Comparison of ENCODE assay signal across 8 cellular contexts in the genomic region with DNA sequence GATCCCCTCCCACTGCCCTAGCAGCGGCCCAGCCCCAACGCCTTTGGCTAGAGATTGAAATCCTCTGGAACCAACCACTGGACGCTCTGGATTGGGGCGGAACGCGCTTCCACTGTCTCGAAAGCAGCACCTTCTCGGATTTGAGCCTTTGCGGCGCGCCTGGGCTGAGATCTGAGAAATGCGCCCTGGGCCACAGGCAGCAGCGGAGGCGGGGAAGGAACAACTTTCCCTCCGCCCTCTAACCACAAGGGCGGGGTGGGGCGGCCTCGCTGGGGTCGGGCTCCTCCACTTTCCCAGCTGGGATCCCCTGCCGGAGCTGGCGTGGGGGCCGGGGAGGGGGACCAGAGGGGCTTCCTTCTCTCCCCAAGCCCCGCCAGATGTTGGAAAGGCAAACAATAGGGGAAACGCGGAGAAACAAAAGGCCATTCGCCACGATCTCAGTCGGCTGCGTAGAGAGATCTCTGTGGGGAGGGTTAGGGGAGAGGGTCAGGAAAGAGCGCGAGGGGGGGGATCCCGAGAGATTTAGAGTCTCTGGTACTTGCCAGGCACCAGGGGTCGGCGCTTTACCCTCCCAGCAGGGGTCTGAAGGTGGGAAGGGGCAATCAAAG. TPM values are rescaled to one million over a fixed set of nuclear protein-coding genes. Genes with fewer than 3 reads are reported as not detected.
A peak's percentile ranks its signal among the peaks of the same experiment; 100 is the strongest.
DNase-seq lines count a peak whose midpoint lies in the region; ATAC-seq, FAIRE-seq and TF ChIP-seq lines count a peak whose summit lies in the region.

No MANE protein-coding gene starts in this region.

- POLR2A ChIA-PET in A673 (lab: Charles Lee; ENCODE audit: low non-redundant PET), result no interaction called here
- POLR2A ChIA-PET in activated B cell treated with CpG ODN at 0.5 μM for 24 hours (lab: Charles Lee), result interaction anchor here (0.7 to 3.8 kb wide), 10 partner anchors 36 to 196 kb away, joined by 3 to 38 read pairs (median 4); no protein-coding TSS in a partner anchor

- H3K9me1 ChIP-seq in keratinocyte (ENCODE audit: control insufficient read depth, extremely low read depth, insufficient read depth, low read length), result no peaks in the 10 kb centered on the region

- no peaks in the 10 kb centered on the region for H4K20me1 ChIP-seq in keratinocyte (ENCODE audit: control insufficient read depth, extremely low read depth, insufficient read depth, low read length)

- H3K79me2 ChIP-seq in keratinocyte (ENCODE audit: control insufficient read depth, insufficient read depth, low read length), result peaks cover 59% of the 10 kb centered on the region

- H3K27me3 ChIP-seq in A673 (replicated peaks; ENCODE audit: insufficient read depth, low read depth, low read length, poor library complexity) (peaks cover 7% of the 10 kb centered on the region), keratinocyte (ENCODE audit: control insufficient read depth, extremely low read depth, insufficient read depth, low read length) (no peaks in the 10 kb centered on the region), small intestine (ENCODE audit: control insufficient read depth in 2 of 2, insufficient read depth in 2 of 2, low read length in 2 of 2) (no peaks in the 10 kb centered on the region)

- peak overlapping the region; percentile 20 for H2AFZ ChIP-seq in keratinocyte (ENCODE audit: control insufficient read depth, low read length)

- H3K4me3 Mint-ChIP-seq in activated B cell treated with CpG ODN at 0.5 μM for 24 hours, result peak overlapping the region; percentile 95
- peak overlapping the region; percentile 85 for H3K4me3 Mint-ChIP-seq in central memory CD8-positive, alpha-beta T cell

- CTCF ChIA-PET in A673 (lab: Charles Lee), result no interaction called here
- CTCF ChIA-PET in activated B cell treated with CpG ODN at 0.5 μM for 24 hours (lab: Charles Lee), result interaction anchor here (0.7 to 1.5 kb wide), 2 partner anchors 183 to 195 kb away, joined by 3 to 14 read pairs; no protein-coding TSS in a partner anchor

- ATAC-seq in HG03354 (IDR thresholded peaks at IDR 0.05; ENCODE audit: poor library complexity, severe bottlenecking, unreplicated experiment) (peak; percentile 45), activated B cell treated with CpG ODN at 0.5 μM for 24 hours (ENCODE audit: low read depth) (peak; percentile 56)
- ATAC-seq in central memory CD8-positive, alpha-beta T cell (replicated peaks; ENCODE audit: extremely low read depth, poor library complexity, severe bottlenecking), result peak; percentile 60

- no peaks in the 10 kb centered on the region for H3K36me3 ChIP-seq in A673 (ENCODE audit: insufficient read depth, low read length, poor library complexity, severe bottlenecking)
- no peaks in the 10 kb centered on the region for H3K36me3 ChIP-seq in keratinocyte (ENCODE audit: control insufficient read depth in 2 of 2, extremely low read depth in 1 of 2, insufficient read depth in 2 of 2, low read length in 2 of 2)
- peaks cover 0 to 3% of the 10 kb centered on the region in 2 donors for H3K36me3 ChIP-seq in small intestine (ENCODE audit: control insufficient read depth in 2 of 2, insufficient read depth in 2 of 2, low read length in 2 of 2)

- no peaks in the 10 kb centered on the region for H3K27me3 Mint-ChIP-seq in activated B cell treated with CpG ODN at 0.5 μM for 24 hours
- no peaks in the 10 kb centered on the region for H3K27me3 Mint-ChIP-seq in central memory CD8-positive, alpha-beta T cell

- peaks cover 5% of the 10 kb centered on the region for H3K4me1 ChIP-seq in A673 (ENCODE audit: insufficient read depth, low read length, poor library complexity, severe bottlenecking)
- H3K4me1 ChIP-seq in keratinocyte (ENCODE audit: control insufficient read depth, extremely low read depth, insufficient read depth, low read length), result peaks cover 63% of the 10 kb centered on the region
- H3K4me1 ChIP-seq in small intestine (ENCODE audit: control insufficient read depth in 2 of 2, insufficient read depth in 1 of 2, low read depth in 1 of 2, low read length in 1 of 2), result peaks cover 0 to 2% of the 10 kb centered on the region in 2 donors

- dilution Hi-C loops in keratinocyte (cut with MboI; ENCODE audit: extremely low pct_ligation_motif_present, low sequenced_read_pairs), result loop anchor here (25.0 kb wide), 1 partner anchor 191 kb away; no protein-coding TSS in a partner anchor

- 0 to 2% (median 0%) methylated on average over 33 to 34 of the region's 34 CpGs for WGBS in small intestine, 3 donors

- peaks cover 43% of the 10 kb centered on the region for H3K4me1 Mint-ChIP-seq in activated B cell treated with CpG ODN at 0.5 μM for 24 hours
- H3K4me1 Mint-ChIP-seq in central memory CD8-positive, alpha-beta T cell, result peaks cover 17% of the 10 kb centered on the region

- H3K4me2 ChIP-seq in keratinocyte (ENCODE audit: control insufficient read depth, extremely low read depth, insufficient read depth, low read depth, low read length), result peak overlapping the region; percentile 93

- intact Hi-C loops in A673 (cut with micrococcal nuclease; ENCODE audit: unreplicated experiment) (no loop called here), activated B cell treated with CpG ODN at 0.5 μM for 24 hours (cut with micrococcal nuclease) (loop anchor here (2.0 kb wide), 1 partner anchor 136 kb away; no protein-coding TSS in a partner anchor)

- FAIRE-seq in keratinocyte (lab: Jason Lieb, UNC) (no peak), small intestine (lab: Jason Lieb, UNC) (no peak)

- H3K9me3 Mint-ChIP-seq in activated B cell treated with CpG ODN at 0.5 μM for 24 hours, result no peaks in the 10 kb centered on the region
- no peaks in the 10 kb centered on the region for H3K9me3 Mint-ChIP-seq in central memory CD8-positive, alpha-beta T cell

- H3K4me3 ChIP-seq in A673 (ENCODE audit: low read depth, low read length, poor library complexity, severe bottlenecking) (peak overlapping the region; percentile 52), keratinocyte (ENCODE audit: control insufficient read depth in 2 of 3, extremely low read depth in 1 of 3, insufficient read depth in 2 of 3, low read depth in 1 of 3, low read length in 3 of 3) (peak overlapping the region; percentile 65 to 85 (median 85)), small intestine (ENCODE audit: low read depth in 1 of 2, low read length in 2 of 2) (peak overlapping the region; percentile 75 to 89)

- peak; percentile 44 for TF ChIP-seq POLR2A in GM19193 (IDR thresholded peaks at IDR 0.05; ENCODE audit: extremely low read depth, insufficient read depth, insufficient read length)

- H3K27ac Mint-ChIP-seq in activated B cell treated with CpG ODN at 0.5 μM for 24 hours, result peak overlapping the region; percentile 91
- no peak overlapping the region for H3K27ac Mint-ChIP-seq in central memory CD8-positive, alpha-beta T cell (ENCODE audit: low read depth)

- H3K9ac ChIP-seq in keratinocyte (ENCODE audit: control insufficient read depth, extremely low read depth, insufficient read depth, low read length), result peak overlapping the region; percentile 95

- peaks cover 12% of the 10 kb centered on the region for H3K36me3 Mint-ChIP-seq in activated B cell treated with CpG ODN at 0.5 μM for 24 hours (ENCODE audit: low read depth)
- peaks cover 3% of the 10 kb centered on the region for H3K36me3 Mint-ChIP-seq in central memory CD8-positive, alpha-beta T cell (ENCODE audit: insufficient read depth)

- no peak for TF ChIP-seq CTCF in A673 (conservative IDR thresholded peaks at IDR 0.05; ENCODE audit: low read depth, low read length)
- no peak for TF ChIP-seq CTCF in activated B cell treated with CpG ODN at 0.5 μM for 24 hours (IDR thresholded peaks at IDR 0.05)
- no peak for TF ChIP-seq CTCF in keratinocyte (optimal IDR thresholded peaks at IDR 0.05 in 1 of 3, IDR thresholded peaks at IDR 0.05 in 1 of 3, conservative IDR thresholded peaks at IDR 0.05 in 1 of 3; ENCODE audit: extremely low read depth in 1 of 3, insufficient read depth in 2 of 3, low read length in 3 of 3)

- DNase-seq in A673 (ENCODE audit: low spot score) (no peak), activated B cell treated with CpG ODN at 0.5 μM for 24 hours (peak; percentile 69), keratinocyte (ENCODE audit: low read depth, low spot score) (no peak), small intestine (peak; percentile 86), HCEC 1CT (no peak)
- DNase-seq in central memory CD8-positive, alpha-beta T cell (ENCODE audit: low spot score in 2 of 2), result peak in 1 of 2 donors; percentile 25

- no TSS peak for BruUV-seq in A673 (replicated peaks; lab: Mats Ljungman, UMichigan)

- H3K9me3 ChIP-seq in A673 (ENCODE audit: low read depth, low read length, poor library complexity, severe bottlenecking) (no peaks in the 10 kb centered on the region), keratinocyte (ENCODE audit: control insufficient read depth, low read depth, low read length) (no peaks in the 10 kb centered on the region), small intestine (ENCODE audit: control insufficient read depth, low read depth) (no peaks in the 10 kb centered on the region)

- H3K27ac ChIP-seq in A673 (ENCODE audit: low read depth, low read length, poor library complexity, severe bottlenecking) (no peak overlapping the region), keratinocyte (ENCODE audit: control insufficient read depth, insufficient read depth, low read length) (peak overlapping the region; percentile 97), small intestine (ENCODE audit: low read depth in 1 of 2, low read length in 1 of 2) (peak overlapping the region; percentile 86 to 94)

RNA-seq across cellular contexts. Expression of a gene that starts 1.2 kb away (rescaled TPM):
- total RNA-seq in A673 (2021) (0.19 and 0.31 TPM in 2 replicates), activated B cell treated with CpG ODN at 0.5 μM for 24 hours (7.3 and 10.0 TPM in 2 replicates)
- polyA plus RNA-seq in keratinocyte (32.6 to 40.8 TPM (median 35.3 TPM) in 3 replicates), small intestine (10 to 100 TPM; 16.9 to 21.3 (median 18.1) TPM)
- polyA plus RNA-seq in keratinocyte (2011; ENCODE audit: low read depth), result 2.1 TPM
- polyA plus RNA-seq in keratinocyte (2011; cell fraction: cytosol; rRNA removed), result 30.8 and 45.8 TPM in 2 replicates
- polyA plus RNA-seq in keratinocyte (2011; cell fraction: nucleus; rRNA removed), result 27.6 and 28.0 TPM in 2 replicates
- 3.6 and 27.5 TPM in 2 replicates for polyA plus RNA-seq in keratinocyte (2012; ENCODE audit: low replicate concordance)
- polyA minus RNA-seq in keratinocyte, result 36.3 to 54.1 TPM (median 51.3 TPM) in 3 replicates
- 40.1 TPM for polyA minus RNA-seq in keratinocyte (2011; cell fraction: cytosol; rRNA and poly(A)+ RNA removed)
- polyA minus RNA-seq in keratinocyte (2011; cell fraction: nucleus; rRNA and poly(A)+ RNA removed), result 25.1 and 43.9 TPM in 2 replicates

RNA-seq across cellular contexts. Expression of a gene that starts 4.3 kb away (rescaled TPM):
- total RNA-seq in A673 (2021), result not detected in 2 replicates
- not detected in 2 replicates for total RNA-seq in activated B cell treated with CpG ODN at 0.5 μM for 24 hours
- 20.6 to 32.7 TPM (median 29.2 TPM) in 3 replicates for polyA plus RNA-seq in keratinocyte
- polyA plus RNA-seq in keratinocyte (2011; ENCODE audit: low read depth), result 26.2 TPM
- polyA plus RNA-seq in keratinocyte (2011; cell fraction: cytosol; rRNA removed), result 27.6 and 38.7 TPM in 2 replicates
- 19.8 and 29.8 TPM in 2 replicates for polyA plus RNA-seq in keratinocyte (2011; cell fraction: nucleus; rRNA removed)
- polyA plus RNA-seq in keratinocyte (2012; ENCODE audit: low replicate concordance), result 6.6 and 40.7 TPM in 2 replicates
- 1.7 to 6.6 TPM (median 2.7 TPM) in 3 replicates for polyA minus RNA-seq in keratinocyte
- 5.9 TPM for polyA minus RNA-seq in keratinocyte (2011; cell fraction: cytosol; rRNA and poly(A)+ RNA removed)
- polyA minus RNA-seq in keratinocyte (2011; cell fraction: nucleus; rRNA and poly(A)+ RNA removed), result 6.1 and 10.2 TPM in 2 replicates
- not detected for polyA plus RNA-seq in small intestine

RNA-seq across cellular contexts. Expression of a gene that starts 44.9 kb away (rescaled TPM):
- total RNA-seq in A673 (2021), result 5.9 TPM in 2 replicates
- 15.2 and 15.3 TPM in 2 replicates for total RNA-seq in activated B cell treated with CpG ODN at 0.5 μM for 24 hours
- 2.5 to 7.7 TPM (median 5.4 TPM) in 3 replicates for polyA plus RNA-seq in keratinocyte
- polyA plus RNA-seq in keratinocyte (2011; ENCODE audit: low read depth), result 5.6 TPM
- 1.8 and 4.3 TPM in 2 replicates for polyA plus RNA-seq in keratinocyte (2011; cell fraction: cytosol; rRNA removed)
- polyA plus RNA-seq in keratinocyte (2011; cell fraction: nucleus; rRNA removed), result 6.8 and 8.2 TPM in 2 replicates
- 2.9 and 10.4 TPM in 2 replicates for polyA plus RNA-seq in keratinocyte (2012; ENCODE audit: low replicate concordance)
- 0.56 to 11.1 TPM (median 7.6 TPM) in 3 replicates for polyA minus RNA-seq in keratinocyte
- polyA minus RNA-seq in keratinocyte (2011; cell fraction: cytosol; rRNA and poly(A)+ RNA removed), result 0.96 TPM
- 5.5 and 10.9 TPM in 2 replicates for polyA minus RNA-seq in keratinocyte (2011; cell fraction: nucleus; rRNA and poly(A)+ RNA removed)
- 1 to 10 TPM; 4.2 to 6.0 (median 4.6) TPM for polyA plus RNA-seq in small intestine

Comparison
In these comparisons a context has a peak if more than half of its experiments do, and no peak if none do; other contexts are left out.
1. DNase-seq: peak in activated B cell treated with CpG ODN at 0.5 μM for 24 hours (single experiment) and small intestine (single experiment); none in A673 (single experiment), keratinocyte (single experiment) and HCEC 1CT (single experiment).
2. Peak in every context shown above with its lines, with median percentiles within 50 percentile points of each other: H3K4me3 ChIP-seq and ATAC-seq.